Comparison of ENCODE assay signal across 1 cellular context in the genomic region with DNA sequence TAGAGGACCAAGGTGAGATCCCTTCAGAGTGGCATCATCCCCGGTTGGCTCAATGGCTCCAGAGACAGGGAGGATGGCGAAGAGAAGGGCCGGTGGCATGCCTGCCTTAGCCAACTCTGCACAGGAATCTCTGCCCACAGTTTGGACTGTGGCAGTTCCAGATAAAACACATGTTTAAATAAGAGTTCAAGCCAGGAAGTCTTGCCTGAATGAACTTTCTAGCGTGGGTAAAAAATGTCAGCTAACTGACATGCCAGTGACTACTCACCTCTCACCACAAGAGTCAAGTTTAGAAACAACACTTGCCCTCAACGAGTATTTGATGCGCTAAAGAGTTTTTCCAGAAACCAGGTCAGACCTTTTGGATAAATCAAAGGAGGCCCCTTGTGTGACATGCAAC.
TF ChIP-seq lines count a peak whose summit lies in the region.

No MANE protein-coding gene starts in this region.

TF ChIP-seq in endothelial cell of umbilical vein, 7 proteins besides CTCF, POLR2A, EP300 and RAD21 (continued from another document):
- TF ChIP-seq EZH2 (IDR thresholded peaks at IDR 0.05; ENCODE audit: borderline replicate concordance, low read depth, low read length, severe bottlenecking) (no peak), FOS (IDR thresholded peaks at IDR 0.05; ENCODE audit: borderline replicate concordance, insufficient read depth, low read length) (no peak), POLR2AphosphoS5 (IDR thresholded peaks at IDR 0.05; ENCODE audit: insufficient read depth, low read depth, low read length) (no peak), MYC (IDR thresholded peaks at IDR 0.05; ENCODE audit: low read depth, low read length) (no peak), GATA2 (IDR thresholded peaks at IDR 0.05; ENCODE audit: insufficient read depth, insufficient read length, low read depth, low read length) (no peak)
- TF ChIP-seq, protein P1, sequence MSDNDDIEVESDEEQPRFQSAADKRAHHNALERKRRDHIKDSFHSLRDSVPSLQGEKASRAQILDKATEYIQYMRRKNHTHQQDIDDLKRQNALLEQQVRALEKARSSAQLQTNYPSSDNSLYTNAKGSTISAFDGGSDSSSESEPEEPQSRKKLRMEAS (IDR thresholded peaks at IDR 0.05; ENCODE audit: insufficient read depth, insufficient read length): no peak
